In the genomic region with DNA sequence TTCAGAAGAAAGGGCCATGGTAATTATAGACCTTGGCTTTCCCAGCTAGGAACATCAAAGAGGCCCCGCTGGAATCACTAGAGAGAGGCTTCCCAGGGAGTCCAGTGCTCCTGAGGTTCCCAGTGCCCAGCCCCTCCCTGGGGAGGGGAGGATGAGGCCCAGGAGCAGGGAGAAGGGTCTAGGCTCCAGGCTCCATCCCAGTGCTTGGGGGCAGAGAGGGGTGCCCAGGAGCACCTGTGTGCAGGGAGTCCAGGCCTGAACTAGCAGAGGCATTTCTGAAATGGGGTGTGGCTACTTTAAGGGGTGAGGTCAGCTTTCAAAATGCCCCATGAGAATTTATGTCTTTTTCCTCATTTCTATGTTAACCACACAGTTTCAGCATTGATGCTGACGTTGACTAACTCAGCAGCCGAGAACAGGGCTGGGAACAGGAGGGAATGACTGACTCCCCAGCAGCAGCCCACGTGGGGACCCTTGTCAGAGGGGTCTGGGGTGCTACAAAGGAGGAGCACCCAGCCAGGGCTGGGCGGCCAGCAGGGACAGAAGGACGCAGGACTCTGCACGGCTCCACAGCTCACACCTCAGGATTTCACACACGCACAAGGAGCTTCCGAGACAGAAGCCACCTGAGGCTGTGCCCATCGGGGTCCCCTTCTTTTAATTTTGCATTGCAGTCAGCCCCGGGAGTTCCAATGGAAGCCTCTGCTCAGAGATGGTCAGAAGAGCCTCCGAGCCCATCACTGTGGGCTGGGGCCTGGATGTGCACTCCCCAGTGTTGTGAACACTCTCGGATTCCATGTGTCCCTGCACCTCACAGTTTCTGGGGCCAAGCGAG, we compare ENCODE assay signal across 21 cellular contexts.
DNase-seq lines count a peak whose midpoint lies in the region; ATAC-seq and TF ChIP-seq lines count a peak whose summit lies in the region.
"Had no signal": no experiment of that assay in that cellular context is flagged by ENCODE, and none has a peak within 500 bp of the region (broad histone marks: within the 10 kb centered on the region; RNA-seq: fewer than 3 reads in every experiment).

No MANE protein-coding gene starts in this region.

- DNase-seq in NCI-H748 (lab: John Stamatoyannopoulos, UW; ENCODE audit: unreplicated experiment): peak; percentile 65
- no peak for DNase-seq in NCI-H748 treated with DMSO at 0.1 percent for 48 hours (lab: John Stamatoyannopoulos, UW)
- peak; percentile 59 for DNase-seq in NCI-H345 (lab: John Stamatoyannopoulos, UW)
- DNase-seq in islet precursor cell: peak; percentile 66
- DNase-seq in tibial artery: peak; percentile 9 to 53
- no peak for DNase-seq in left lobe of liver (ENCODE audit: low spot score)
- DNase-seq in amniotic stem cell (lab: John Stamatoyannopoulos, UW): no peak
- no peak for DNase-seq in activated CD8-positive, alpha-beta T cell treated with anti-CD3 and anti-CD28 coated beads for 36 hours
- DNase-seq: activated CD8-positive, alpha-beta memory T cell treated with anti-CD3 and anti-CD28 coated beads for 24 hours; activated naive CD8-positive, alpha-beta T cell treated with anti-CD3 and anti-CD28 coated beads, Interleukin-2, amount 50 U/mL, for 24 hours; CD4-positive, alpha-beta memory T cell; DND-41; Kasumi-1; stimulated activated CD4-positive, alpha-beta T cell treated with anti-CD3 and anti-CD28 coated beads, Interleukin-15, amount 100 ng/mL, for 24 hours; stimulated activated naive CD8-positive, alpha-beta T cell treated with anti-CD3 and anti-CD28 coated beads, Interleukin-15, Interleukin-2, amounts not matched to agents 100 U/mL and 50 U/mL, for 24 hours; WERI-Rb-1 had no signal

- H3K4me1 Mint-ChIP-seq in activated CD8-positive, alpha-beta T cell treated with anti-CD3 and anti-CD28 coated beads for 36 hours (ENCODE audit: low read depth): no peaks in the 10 kb centered on the region
- H3K4me1 Mint-ChIP-seq: activated naive CD8-positive, alpha-beta T cell treated with anti-CD3 and anti-CD28 coated beads, Interleukin-2, amount 50 U/mL, for 24 hours; memory B cell had no signal

- no peaks in the 10 kb centered on the region for H3K9me3 Mint-ChIP-seq in activated CD8-positive, alpha-beta T cell treated with anti-CD3 and anti-CD28 coated beads for 36 hours
- H3K9me3 Mint-ChIP-seq: activated naive CD8-positive, alpha-beta T cell treated with anti-CD3 and anti-CD28 coated beads, Interleukin-2, amount 50 U/mL, for 24 hours; activated T-helper 1 cell treated with anti-CD3 and anti-CD28 coated beads, Interleukin-12 subunit alpha, Interleukin-12 subunit beta, Interleukin-2, Interleukin-4 antibody, amounts not matched to agents 30 ng/mL and 10 ng/mL and 1 ng/mL, durations not matched to agents 14 hours and 24 hours and 36 hours; CD4-positive, alpha-beta memory T cell; memory B cell; nephron had no signal

- no peak overlapping the region for H3K27ac ChIP-seq in tibial artery
- H3K27ac ChIP-seq: WERI-Rb-1 had no signal

- no peak overlapping the region for H3K4me3 Mint-ChIP-seq in activated CD8-positive, alpha-beta T cell treated with anti-CD3 and anti-CD28 coated beads for 36 hours
- H3K4me3 Mint-ChIP-seq: activated naive CD8-positive, alpha-beta T cell treated with anti-CD3 and anti-CD28 coated beads, Interleukin-2, amount 50 U/mL, for 24 hours; activated T-helper 1 cell treated with anti-CD3 and anti-CD28 coated beads, Interleukin-12 subunit alpha, Interleukin-12 subunit beta, Interleukin-2, Interleukin-4 antibody, amounts not matched to agents 30 ng/mL and 10 ng/mL and 1 ng/mL, durations not matched to agents 14 hours and 24 hours and 36 hours; CD4-positive, alpha-beta memory T cell; memory B cell; nephron had no signal

- CTCF ChIA-PET in activated CD8-positive, alpha-beta T cell treated with anti-CD3 and anti-CD28 coated beads for 36 hours (lab: Charles Lee): no interaction called here

- no peak overlapping the region for H3K4me3 ChIP-seq in tibial artery
- H3K4me3 ChIP-seq: HAP-1 had no signal

- no peaks in the 10 kb centered on the region for H3K27me3 Mint-ChIP-seq in activated CD8-positive, alpha-beta T cell treated with anti-CD3 and anti-CD28 coated beads for 36 hours
- H3K27me3 Mint-ChIP-seq: activated naive CD8-positive, alpha-beta T cell treated with anti-CD3 and anti-CD28 coated beads, Interleukin-2, amount 50 U/mL, for 24 hours; CD4-positive, alpha-beta memory T cell; memory B cell had no signal

- peaks cover 0 to 11% (median 6%) of the 10 kb centered on the region in 4 donors for H3K4me1 ChIP-seq in tibial artery
- H3K4me1 ChIP-seq: HAP-1 had no signal

- no peaks in the 10 kb centered on the region for H3K36me3 ChIP-seq in tibial artery
- H3K36me3 ChIP-seq: HAP-1, WERI-Rb-1 had no signal

- intact Hi-C loops in tibial artery (cut with DNase I; ENCODE audit: low total_unique reads): no loop called here
- intact Hi-C loops in activated CD8-positive, alpha-beta T cell treated with anti-CD3 and anti-CD28 coated beads for 36 hours (cut with micrococcal nuclease): no loop called here

- no peak for TF ChIP-seq CTCF in tibial artery (IDR thresholded peaks at IDR 0.05)
- TF ChIP-seq CTCF in activated CD8-positive, alpha-beta T cell treated with anti-CD3 and anti-CD28 coated beads for 36 hours (IDR thresholded peaks at IDR 0.05): no peak

- H3K9me3 ChIP-seq in tibial artery: no peaks in the 10 kb centered on the region
- H3K9me3 ChIP-seq: HAP-1 had no signal

- no peak for ATAC-seq in left lobe of liver
- no peak for ATAC-seq in activated CD8-positive, alpha-beta T cell treated with anti-CD3 and anti-CD28 coated beads for 36 hours
- ATAC-seq: activated naive CD8-positive, alpha-beta T cell treated with anti-CD3 and anti-CD28 coated beads, Interleukin-2, amount 50 U/mL, for 24 hours; esophagus mucosa; stimulated activated naive CD8-positive, alpha-beta T cell treated with anti-CD3 and anti-CD28 coated beads, Interleukin-15, Interleukin-2, amounts not matched to agents 100 U/mL and 50 U/mL, for 24 hours had no signal

- H3K27ac Mint-ChIP-seq in activated CD8-positive, alpha-beta T cell treated with anti-CD3 and anti-CD28 coated beads for 36 hours: no peak overlapping the region
- H3K27ac Mint-ChIP-seq: activated naive CD8-positive, alpha-beta T cell treated with anti-CD3 and anti-CD28 coated beads, Interleukin-2, amount 50 U/mL, for 24 hours; activated T-helper 1 cell treated with anti-CD3 and anti-CD28 coated beads, Interleukin-12 subunit alpha, Interleukin-12 subunit beta, Interleukin-2, Interleukin-4 antibody, amounts not matched to agents 30 ng/mL and 10 ng/mL and 1 ng/mL, durations not matched to agents 14 hours and 24 hours and 36 hours; CD4-positive, alpha-beta memory T cell; memory B cell; nephron had no signal

- POLR2A ChIA-PET in activated CD8-positive, alpha-beta T cell treated with anti-CD3 and anti-CD28 coated beads for 36 hours (lab: Charles Lee): no interaction called here

- H3K27me3 ChIP-seq in tibial artery: peaks cover 0 to 17% of the 10 kb centered on the region in 2 donors

- no peaks in the 10 kb centered on the region for H3K36me3 Mint-ChIP-seq in activated CD8-positive, alpha-beta T cell treated with anti-CD3 and anti-CD28 coated beads for 36 hours (ENCODE audit: low read depth)
- H3K36me3 Mint-ChIP-seq: CD4-positive, alpha-beta memory T cell; memory B cell had no signal

Comparison
In these comparisons a context has a peak if more than half of its experiments do, and no peak if none do; other contexts are left out.
1. DNase-seq: peak in NCI-H748 (single experiment), NCI-H345 (single experiment), islet precursor cell (single experiment) and tibial artery (2 of 2); none in NCI-H748 treated with DMSO at 0.1 percent for 48 hours (single experiment), left lobe of liver (single experiment), amniotic stem cell (single experiment) and activated CD8-positive, alpha-beta T cell treated with anti-CD3 and anti-CD28 coated beads for 36 hours (single experiment).